In genomic region chr6:141326925-141327324, GRCh38 we compare ENCODE assay signal across 12 cellular contexts.
A peak's percentile ranks its signal among the peaks of the same experiment; 100 is the strongest.
DNase-seq lines count a peak whose midpoint lies in the region; ATAC-seq, FAIRE-seq and TF ChIP-seq lines count a peak whose summit lies in the region.
"Had no signal": no experiment of that assay in that cellular context is flagged by ENCODE, and none has a peak within 500 bp of the region (broad histone marks: within the 10 kb centered on the region; RNA-seq: fewer than 3 reads in every experiment).

No MANE protein-coding gene starts in this region.

- peak overlapping the region; percentile 94 for H3K4ac ChIP-seq in IMR-90 (ENCODE audit: low read depth, low read length)

- TF ChIP-seq EP300 in GM12878 (IDR thresholded peaks at IDR 0.05; ENCODE audit: borderline replicate concordance in 1 of 2, control insufficient read depth in 1 of 2, low read depth in 2 of 2, low read length in 2 of 2): no peak

- no peaks in the 10 kb centered on the region for H3K9me3 ChIP-seq in AG04450 (ENCODE audit: control insufficient read depth, insufficient read depth, low read length)
- H3K9me3 ChIP-seq in IMR-90 (ENCODE audit: control insufficient read depth, insufficient read depth, low read length): no peaks in the 10 kb centered on the region
- H3K9me3 ChIP-seq in GM12878 (replicated peaks; ENCODE audit: control insufficient read depth, insufficient read depth, low read length): no peaks in the 10 kb centered on the region
- H3K9me3 ChIP-seq in lower lobe of right lung: no peaks in the 10 kb centered on the region
- H3K9me3 ChIP-seq in endodermal cell (ENCODE audit: control insufficient read depth, low read length): no peaks in the 10 kb centered on the region
- H3K9me3 ChIP-seq: pancreas had no signal

- no peak overlapping the region for H3K27ac Mint-ChIP-seq in endodermal cell

- H3K36me3 Mint-ChIP-seq in endodermal cell (ENCODE audit: low read depth): no peaks in the 10 kb centered on the region

- no peak for DNase-seq in AG04450 (ENCODE audit: low read depth, low spot score)
- DNase-seq in IMR-90: no peak
- no peak for DNase-seq in GM12878 (ENCODE audit: low read depth, low spot score)
- no peak for DNase-seq in lower lobe of right lung
- DNase-seq in NCI-H2029 treated with DMSO at 0.1 percent for 48 hours (lab: John Stamatoyannopoulos, UW): no peak
- DNase-seq in NK-92 treated with Interleukin-12 subunit alpha and Interleukin-12 subunit beta, amount 100 ng/mL, for 24 hours (lab: John Stamatoyannopoulos, UW): no peak
- DNase-seq in NAMALWA (ENCODE audit: low spot score): no peak
- no peak for DNase-seq in endodermal cell
- DNase-seq: hippocampal formation; NCI-H1436 treated with DMSO at 0.1 percent for 48 hours; pancreas; stimulated activated naive CD4-positive, alpha-beta T cell had no signal

- intact Hi-C loops in IMR-90 (cut with micrococcal nuclease): loop anchor here (10.0 kb wide), 1 partner anchor 1952 kb away; the partner anchor contains the start of gene CITED2
- intact Hi-C loops in GM12878 (cut with micrococcal nuclease; ENCODE audit: unreplicated experiment): no loop called here
- intact Hi-C loops in lower lobe of right lung (cut with DNase I): no loop called here

- in situ Hi-C loops in IMR-90 (cut with MboI; ENCODE audit: low sequenced_read_pairs) (no loop called here), GM12878 (cut with MboI) (no loop called here)

- SMC1A ChIA-PET in GM12878 (lab: Charles Lee; ENCODE audit: uncharacterized antibody, unreplicated experiment): interaction anchor here (0.9 to 1.0 kb wide), 2 partner anchors 9 to 137 kb away, joined by 3 to 4 read pairs; no protein-coding TSS in a partner anchor

- H3K9me3 Mint-ChIP-seq in endodermal cell: no peaks in the 10 kb centered on the region

- H3K4me3 Mint-ChIP-seq in endodermal cell: no peak overlapping the region

- H4K20me1 ChIP-seq in IMR-90 (ENCODE audit: insufficient read depth, low read length) (no peaks in the 10 kb centered on the region), GM12878 (ENCODE audit: control insufficient read depth, insufficient read depth) (no peaks in the 10 kb centered on the region)

- peak overlapping the region; percentile 96 for H2BK120ac ChIP-seq in IMR-90 (ENCODE audit: low read depth, low read length)

- H4K91ac ChIP-seq in IMR-90 (ENCODE audit: insufficient read depth, low read depth, low read length): peak overlapping the region; percentile 90

- no peaks in the 10 kb centered on the region for H3K4me1 Mint-ChIP-seq in endodermal cell

- H3K27me3 Mint-ChIP-seq in endodermal cell (ENCODE audit: insufficient read depth): no peaks in the 10 kb centered on the region

- peak overlapping the region; percentile 36; the same call in 1 of the 2 replicates for H3K23ac ChIP-seq in IMR-90 (ENCODE audit: low read depth, low read length)

- H3K9me1 ChIP-seq in IMR-90 (ENCODE audit: insufficient read depth, low read length): no peaks in the 10 kb centered on the region

- ATAC-seq in IMR-90 (ENCODE audit: low read depth) (peak; percentile 21; the same call in 1 of the 2 replicates), GM12878 (peak; percentile 40), lower lobe of right lung (no peak)

- dilution Hi-C loops in IMR-90 (cut with HindIII; ENCODE audit: low sequenced_read_pairs, unreplicated experiment): no loop called here

- TF ChIP-seq CTCF in AG04450 (IDR thresholded peaks at IDR 0.05; ENCODE audit: low read depth, low read length) (no peak), IMR-90 (conservative IDR thresholded peaks at IDR 0.05; ENCODE audit: low read depth, low read length) (no peak), GM12878 (IDR thresholded peaks at IDR 0.05 in 2 of 3, conservative IDR thresholded peaks at IDR 0.05 in 1 of 3; ENCODE audit: control insufficient read depth in 2 of 3, extremely low read depth in 1 of 3, insufficient read depth in 1 of 3, low read depth in 3 of 3, low read length in 3 of 3) (no peak), lower lobe of right lung (IDR thresholded peaks at IDR 0.05) (no peak), endodermal cell (conservative IDR thresholded peaks at IDR 0.05) (no peak)

- H3K36me3 ChIP-seq in IMR-90 (ENCODE audit: control insufficient read depth, insufficient read depth, low read length) (no peaks in the 10 kb centered on the region), GM12878 (ENCODE audit: control insufficient read depth in 2 of 2, insufficient read depth in 2 of 2, low read length in 1 of 2) (no peaks in the 10 kb centered on the region), lower lobe of right lung (no peaks in the 10 kb centered on the region), endodermal cell (ENCODE audit: control insufficient read depth, insufficient read depth, low read length) (no peaks in the 10 kb centered on the region)
- H3K36me3 ChIP-seq: pancreas had no signal

- no peak overlapping the region for H2AFZ ChIP-seq in IMR-90 (replicated peaks; ENCODE audit: low read length, poor library complexity)
- no peak overlapping the region for H2AFZ ChIP-seq in GM12878 (ENCODE audit: control insufficient read depth, low read depth, low read length)

- H3K56ac ChIP-seq in IMR-90 (ENCODE audit: extremely low read depth, insufficient read depth, low read length): peak overlapping the region; percentile 47

- H2AK9ac ChIP-seq in IMR-90 (replicated peaks; ENCODE audit: low read depth, low read length, poor library complexity): no peak overlapping the region

- RAD21 ChIA-PET in GM12878 (lab: Charles Lee; ENCODE audit: unreplicated experiment): no interaction called here

- H3K4me1 ChIP-seq in IMR-90 (ENCODE audit: control insufficient read depth, insufficient read depth, low read length) (peaks cover 4% of the 10 kb centered on the region; the same call in 1 of the 2 replicates), GM12878 (ENCODE audit: control insufficient read depth, insufficient read depth, low read length) (no peaks in the 10 kb centered on the region), lower lobe of right lung (no peaks in the 10 kb centered on the region), endodermal cell (ENCODE audit: control insufficient read depth, insufficient read depth, low read length) (no peaks in the 10 kb centered on the region)
- H3K4me1 ChIP-seq: pancreas had no signal

- peak overlapping the region; percentile 75; the same call in 1 of the 2 replicates for H3K9ac ChIP-seq in IMR-90 (ENCODE audit: low read depth, low read length)
- no peak overlapping the region for H3K9ac ChIP-seq in GM12878 (ENCODE audit: control insufficient read depth, insufficient read depth, low read length)
- no peak overlapping the region for H3K9ac ChIP-seq in endodermal cell (ENCODE audit: extremely low read depth, low read length, poor library complexity, severe bottlenecking)

- TF ChIP-seq RAD21 in IMR-90 (IDR thresholded peaks at IDR 0.05; ENCODE audit: low read length) (no peak), GM12878 (IDR thresholded peaks at IDR 0.05; ENCODE audit: insufficient read depth, low read depth, low read length) (no peak)

- peak overlapping the region; percentile 77 for H3K27ac ChIP-seq in AG04450 (ENCODE audit: low read depth, low read length)
- H3K27ac ChIP-seq in IMR-90 (ENCODE audit: insufficient read depth, low read length): peak overlapping the region; percentile 87
- no peak overlapping the region for H3K27ac ChIP-seq in GM12878 (ENCODE audit: control insufficient read depth, insufficient read depth)
- H3K27ac ChIP-seq in lower lobe of right lung: no peak overlapping the region
- no peak overlapping the region for H3K27ac ChIP-seq in endodermal cell (ENCODE audit: low read depth, low read length)
- H3K27ac ChIP-seq: pancreas had no signal

- peak overlapping the region; percentile 62 for H2AK5ac ChIP-seq in IMR-90 (ENCODE audit: low read depth, low read length)

- BruUV-seq in IMR-90 (replicated peaks; lab: Mats Ljungman, UMichigan): no TSS peak
- BruUV-seq in GM12878 (replicated peaks; lab: Mats Ljungman, UMichigan): no TSS peak

- peak overlapping the region; percentile 91 for H2BK5ac ChIP-seq in IMR-90 (ENCODE audit: low read depth, low read length, poor library complexity, severe bottlenecking)

- POLR2A ChIA-PET in AG04450 (lab: Yijun Ruan, JAX): no interaction called here
- POLR2A ChIA-PET in IMR-90 (lab: Charles Lee; ENCODE audit: unreplicated experiment): no interaction called here
- POLR2A ChIA-PET in GM12878 (lab: Charles Lee): no interaction called here

- CTCF ChIA-PET in AG04450 (lab: Charles Lee) (no interaction called here), IMR-90 (lab: Yijun Ruan, JAX) (no interaction called here), GM12878 (lab: Yijun Ruan, JAX) (interaction anchor here (0.5 to 0.6 kb wide), 2 partner anchors 51 to 163 kb away, joined by 3 read pairs; no protein-coding TSS in a partner anchor)

- H3K79me2 ChIP-seq in GM12878 (ENCODE audit: control insufficient read depth, insufficient read depth, low read length): no peaks in the 10 kb centered on the region

- H3K27me3 ChIP-seq in AG04450 (ENCODE audit: control insufficient read depth, insufficient read depth, low read length) (no peaks in the 10 kb centered on the region), IMR-90 (ENCODE audit: control insufficient read depth, insufficient read depth, low read length) (no peaks in the 10 kb centered on the region), GM12878 (replicated peaks in 1 of 2; ENCODE audit: control insufficient read depth in 2 of 2, insufficient read depth in 2 of 2, low read length in 1 of 2) (no peaks in the 10 kb centered on the region), lower lobe of right lung (ENCODE audit: low read depth) (no peaks in the 10 kb centered on the region), endodermal cell (ENCODE audit: control insufficient read depth, insufficient read depth, low read length, poor library complexity, severe bottlenecking) (no peaks in the 10 kb centered on the region)

- H2BK15ac ChIP-seq in IMR-90 (ENCODE audit: low read depth, low read length): peak overlapping the region; percentile 72; the same call in 2 of the 3 replicates

- TF ChIP-seq POLR2A in IMR-90 (IDR thresholded peaks at IDR 0.05; ENCODE audit: low read depth, low read length) (no peak), GM12878 (IDR thresholded peaks at IDR 0.05; ENCODE audit: low read depth, low read length) (no peak)

- H4K8ac ChIP-seq in IMR-90 (ENCODE audit: low read depth in 2 of 2, low read length in 2 of 2): peak overlapping the region; percentile 79 to 88; a peak in 3 of 4 replicates

- no peaks in the 10 kb centered on the region for H3K79me1 ChIP-seq in IMR-90 (ENCODE audit: low read depth in 1 of 2, low read length in 2 of 2)

- peak overlapping the region; percentile 94; the same call in 1 of the 2 replicates for H4K5ac ChIP-seq in IMR-90 (ENCODE audit: low read depth, low read length)

- peak overlapping the region; percentile 77 for H3K14ac ChIP-seq in IMR-90 (replicated peaks; ENCODE audit: low read depth, low read length)

- no peak for FAIRE-seq in GM12878 (lab: Jason Lieb, UNC)

- H3K18ac ChIP-seq in IMR-90 (ENCODE audit: low read depth, low read length): peak overlapping the region; percentile 98; the same call in 1 of the 2 replicates

- H3K4me3 ChIP-seq in AG04450 (ENCODE audit: low read depth, low read length) (peak overlapping the region; percentile 40), IMR-90 (ENCODE audit: insufficient read depth, low read depth, low read length) (peak overlapping the region; percentile 14; the same call in 1 of the 2 replicates), GM12878 (no peak overlapping the region), lower lobe of right lung (peak overlapping the region; percentile 23), endodermal cell (ENCODE audit: low read length) (no peak overlapping the region)
- H3K4me3 ChIP-seq: pancreas had no signal

- peak overlapping the region; percentile 96 for H2BK20ac ChIP-seq in IMR-90 (ENCODE audit: low read depth, low read length)

- H3K4me2 ChIP-seq in IMR-90 (ENCODE audit: low read depth, low read length) (peak overlapping the region; percentile 57), GM12878 (ENCODE audit: control insufficient read depth, insufficient read depth) (no peak overlapping the region)

Comparison
In these comparisons a context has a peak if more than half of its experiments do, and no peak if none do; other contexts are left out.
1. H3K27ac ChIP-seq: peak in AG04450 (single experiment) and IMR-90 (single experiment); none in GM12878 (single experiment), lower lobe of right lung (single experiment) and endodermal cell (single experiment).
2. H3K4me3 ChIP-seq: peak in AG04450 (single experiment), IMR-90 (single experiment) and lower lobe of right lung (single experiment); none in GM12878 (single experiment) and endodermal cell (single experiment).
3. ATAC-seq: peak in IMR-90 (single experiment) and GM12878 (single experiment); none in lower lobe of right lung (0 of 2).